Comparison of ENCODE assay signal across 16 cellular contexts in genomic region chr2:217438821-217439220, GRCh38.
A peak's percentile ranks its signal among the peaks of the same experiment; 100 is the strongest.
DNase-seq lines count a peak whose midpoint lies in the region; ATAC-seq, FAIRE-seq and TF ChIP-seq lines count a peak whose summit lies in the region.
"Had no signal": no experiment of that assay in that cellular context is flagged by ENCODE, and none has a peak within 500 bp of the region (broad histone marks: within the 10 kb centered on the region; RNA-seq: fewer than 3 reads in every experiment).

No MANE protein-coding gene starts in this region.

- peak; percentile 60 for ATAC-seq in GM19395 (IDR thresholded peaks at IDR 0.05; ENCODE audit: unreplicated experiment)
- ATAC-seq in HG02678 (IDR thresholded peaks at IDR 0.05; ENCODE audit: unreplicated experiment): peak; percentile 60
- ATAC-seq in HG03521 (IDR thresholded peaks at IDR 0.05; ENCODE audit: unreplicated experiment): peak; percentile 42
- no peak for ATAC-seq in left cardiac atrium
- ATAC-seq: activated CD8-positive, alpha-beta T cell treated with anti-CD3 and anti-CD28 coated beads for 36 hours had no signal

- H3K27me3 ChIP-seq in left ventricle myocardium inferior (ENCODE audit: low read depth): no peaks in the 10 kb centered on the region
- H3K27me3 ChIP-seq: upper lobe of left lung had no signal

- no peaks in the 10 kb centered on the region for H3K9me3 ChIP-seq in left ventricle myocardium inferior (replicated peaks)
- H3K9me3 ChIP-seq: upper lobe of left lung had no signal

- intact Hi-C loops in left cardiac atrium (cut with DNase I): no loop called here
- intact Hi-C loops in left ventricle myocardium inferior (cut with micrococcal nuclease): no loop called here

- H3K27ac ChIP-seq in left ventricle myocardium inferior (replicated peaks): no peak overlapping the region
- H3K27ac ChIP-seq: upper lobe of left lung had no signal

- FAIRE-seq in urothelium cell line (lab: Jason Lieb, UNC): no peak
- FAIRE-seq: bronchial epithelial cell, kidney had no signal

- DNase-seq in GM10266 (ENCODE audit: extremely low spot score) (peak; percentile 17), left cardiac atrium (no peak), urothelium cell line (ENCODE audit: low spot score) (no peak), SHP77 treated with DMSO at 0.1 percent for 48 hours (lab: John Stamatoyannopoulos, UW) (no peak), left ventricle myocardium inferior (no peak)
- DNase-seq: activated CD8-positive, alpha-beta T cell treated with anti-CD3 and anti-CD28 coated beads for 36 hours; COR-L47; KBM-7; kidney; NCI-H187 treated with DMSO at 0.1 percent for 48 hours; Right ventricle myocardium superior; upper lobe of left lung had no signal

- H3K4me1 ChIP-seq in left ventricle myocardium inferior: peaks cover 45% of the 10 kb centered on the region

- no peak overlapping the region for H3K4me3 ChIP-seq in left ventricle myocardium inferior
- H3K4me3 ChIP-seq: upper lobe of left lung had no signal

- H3K36me3 ChIP-seq in left ventricle myocardium inferior: no peaks in the 10 kb centered on the region
- H3K36me3 ChIP-seq: upper lobe of left lung had no signal

- TF ChIP-seq CTCF in GM10266 (IDR thresholded peaks at IDR 0.05; ENCODE audit: control insufficient read depth, insufficient read depth, low read depth, missing control alignments): no peak
- no peak for TF ChIP-seq CTCF in left ventricle myocardium inferior (IDR thresholded peaks at IDR 0.05; ENCODE audit: borderline replicate concordance)

Comparison
In these comparisons a context has a peak if more than half of its experiments do, and no peak if none do; other contexts are left out.
1. ATAC-seq: peak in GM19395 (single experiment), HG02678 (single experiment) and HG03521 (single experiment); none in left cardiac atrium (0 of 2).